In genomic region chr2:85396531-85397470, GRCh38 we compare ENCODE assay signal across 1 cellular context.
TF ChIP-seq lines count a peak whose summit lies in the region.

No MANE protein-coding gene starts in this region.

TF ChIP-seq in GM23338, 12 proteins besides CTCF, POLR2A, EP300 and RAD21 (continued from another document):
- no peak for TF ChIP-seq ZNF462 (CRISPR knock-in tag; IDR thresholded peaks at IDR 0.05)
- no peak for TF ChIP-seq ZNF331 (CRISPR knock-in tag; IDR thresholded peaks at IDR 0.05; ENCODE audit: low read depth)
- TF ChIP-seq, protein P1, sequence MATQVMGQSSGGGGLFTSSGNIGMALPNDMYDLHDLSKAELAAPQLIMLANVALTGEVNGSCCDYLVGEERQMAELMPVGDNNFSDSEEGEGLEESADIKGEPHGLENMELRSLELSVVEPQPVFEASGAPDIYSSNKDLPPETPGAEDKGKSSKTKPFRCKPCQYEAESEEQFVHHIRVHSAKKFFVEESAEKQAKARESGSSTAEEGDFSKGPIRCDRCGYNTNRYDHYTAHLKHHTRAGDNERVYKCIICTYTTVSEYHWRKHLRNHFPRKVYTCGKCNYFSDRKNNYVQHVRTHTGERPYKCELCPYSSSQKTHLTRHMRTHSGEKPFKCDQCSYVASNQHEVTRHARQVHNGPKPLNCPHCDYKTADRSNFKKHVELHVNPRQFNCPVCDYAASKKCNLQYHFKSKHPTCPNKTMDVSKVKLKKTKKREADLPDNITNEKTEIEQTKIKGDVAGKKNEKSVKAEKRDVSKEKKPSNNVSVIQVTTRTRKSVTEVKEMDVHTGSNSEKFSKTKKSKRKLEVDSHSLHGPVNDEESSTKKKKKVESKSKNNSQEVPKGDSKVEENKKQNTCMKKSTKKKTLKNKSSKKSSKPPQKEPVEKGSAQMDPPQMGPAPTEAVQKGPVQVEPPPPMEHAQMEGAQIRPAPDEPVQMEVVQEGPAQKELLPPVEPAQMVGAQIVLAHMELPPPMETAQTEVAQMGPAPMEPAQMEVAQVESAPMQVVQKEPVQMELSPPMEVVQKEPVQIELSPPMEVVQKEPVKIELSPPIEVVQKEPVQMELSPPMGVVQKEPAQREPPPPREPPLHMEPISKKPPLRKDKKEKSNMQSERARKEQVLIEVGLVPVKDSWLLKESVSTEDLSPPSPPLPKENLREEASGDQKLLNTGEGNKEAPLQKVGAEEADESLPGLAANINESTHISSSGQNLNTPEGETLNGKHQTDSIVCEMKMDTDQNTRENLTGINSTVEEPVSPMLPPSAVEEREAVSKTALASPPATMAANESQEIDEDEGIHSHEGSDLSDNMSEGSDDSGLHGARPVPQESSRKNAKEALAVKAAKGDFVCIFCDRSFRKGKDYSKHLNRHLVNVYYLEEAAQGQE (IDR thresholded peaks at IDR 0.05; ENCODE audit: unreplicated experiment) = no peak
